In genomic region chr1:32426489-32427255, GRCh38 we compare ENCODE assay signal across 11 cellular contexts. TPM values are rescaled to one million over a fixed set of nuclear protein-coding genes. Genes with fewer than 3 reads are reported as not detected.
DNase-seq lines count a peak whose midpoint lies in the region; ATAC-seq, FAIRE-seq and TF ChIP-seq lines count a peak whose summit lies in the region.
"Had no signal": no experiment of that assay in that cellular context is flagged by ENCODE, and none has a peak within 500 bp of the region (broad histone marks: within the 10 kb centered on the region; RNA-seq: fewer than 3 reads in every experiment).

No MANE protein-coding gene starts in this region.

- H3K4me1 ChIP-seq in RWPE2 (ENCODE audit: insufficient read depth, poor library complexity, severe bottlenecking) (no peaks in the 10 kb centered on the region), skeletal muscle satellite cell (ENCODE audit: control insufficient read depth, insufficient read depth, low read length) (peaks cover 7% of the 10 kb centered on the region), small intestine (ENCODE audit: control insufficient read depth in 2 of 2, insufficient read depth in 1 of 2, low read depth in 1 of 2, low read length in 1 of 2) (no peaks in the 10 kb centered on the region)

- peak overlapping the region; percentile 71 for H3K4me2 ChIP-seq in skeletal muscle satellite cell (ENCODE audit: low read length)

- peaks cover 55% of the 10 kb centered on the region for H3K27me3 Mint-ChIP-seq in activated CD4-positive, alpha-beta memory T cell treated with anti-CD3 and anti-CD28 coated beads, Interleukin-2, amount 10 ng/mL, durations not matched to agents 7 days and 5 days

- H3K27ac Mint-ChIP-seq in activated CD4-positive, alpha-beta memory T cell treated with anti-CD3 and anti-CD28 coated beads, Interleukin-2, amount 10 ng/mL, durations not matched to agents 7 days and 5 days: no peak overlapping the region
- H3K27ac Mint-ChIP-seq: activated CD4-positive, alpha-beta T cell treated with anti-CD3 and anti-CD28 coated beads, Interleukin-2, amount 10 ng/mL, durations not matched to agents 7 days and 5 days had no signal

- no peak overlapping the region for H3K9ac ChIP-seq in skeletal muscle satellite cell (ENCODE audit: low read depth, low read length)

- H3K27ac ChIP-seq in RWPE2 (ENCODE audit: poor library complexity, severe bottlenecking) (no peak overlapping the region), small intestine (ENCODE audit: low read depth in 1 of 2, low read length in 1 of 2) (no peak overlapping the region)

- CTCF ChIA-PET in activated CD4-positive, alpha-beta memory T cell treated with anti-CD3 and anti-CD28 coated beads, Interleukin-2, amount 10 ng/mL, durations not matched to agents 7 days and 5 days (lab: Charles Lee): interaction anchor here (1.0 to 1.1 kb wide), 2 partner anchors 22 to 25 kb away, joined by 3 to 4 read pairs; no protein-coding TSS in a partner anchor

- H3K4me3 Mint-ChIP-seq in activated CD4-positive, alpha-beta memory T cell treated with anti-CD3 and anti-CD28 coated beads, Interleukin-2, amount 10 ng/mL, durations not matched to agents 7 days and 5 days: no peak overlapping the region
- H3K4me3 Mint-ChIP-seq: activated CD4-positive, alpha-beta T cell treated with anti-CD3 and anti-CD28 coated beads, Interleukin-2, amount 10 ng/mL, durations not matched to agents 7 days and 5 days had no signal

- H3K9me3 ChIP-seq in RWPE2 (ENCODE audit: severe bottlenecking) (no peaks in the 10 kb centered on the region), skeletal muscle satellite cell (replicated peaks; ENCODE audit: low read length) (no peaks in the 10 kb centered on the region), small intestine (ENCODE audit: control insufficient read depth, low read depth) (no peaks in the 10 kb centered on the region)

- H3K27me3 ChIP-seq in H7 (ENCODE audit: control insufficient read depth, insufficient read depth, low read length): no peaks in the 10 kb centered on the region; the same call in 1 of the 2 replicates
- H3K27me3 ChIP-seq in RWPE2 (ENCODE audit: insufficient read depth, poor library complexity, severe bottlenecking): no peaks in the 10 kb centered on the region
- H3K27me3 ChIP-seq in skeletal muscle satellite cell (ENCODE audit: control insufficient read depth, insufficient read depth, low read length): peaks cover 76% of the 10 kb centered on the region
- H3K27me3 ChIP-seq in small intestine (ENCODE audit: control insufficient read depth in 2 of 2, insufficient read depth in 2 of 2, low read length in 2 of 2): no peaks in the 10 kb centered on the region

- in situ Hi-C loops in KBM-7 (cut with MboI; ENCODE audit: low pct_unique_long_range_greater_than_20kb, low sequenced_read_pairs): no loop called here

- H3K36me3 Mint-ChIP-seq in activated CD4-positive, alpha-beta memory T cell treated with anti-CD3 and anti-CD28 coated beads, Interleukin-2, amount 10 ng/mL, durations not matched to agents 7 days and 5 days (ENCODE audit: low read depth): no peaks in the 10 kb centered on the region

- DNase-seq in H7: peak; percentile 62
- no peak for DNase-seq in RWPE2 (ENCODE audit: low spot score)
- peak; percentile 39 for DNase-seq in Right ventricle myocardium superior
- DNase-seq in small intestine: no peak
- DNase-seq in NK-92 (lab: John Stamatoyannopoulos, UW; ENCODE audit: unreplicated experiment): no peak
- no peak for DNase-seq in activated CD4-positive, alpha-beta memory T cell treated with anti-CD3 and anti-CD28 coated beads, Interleukin-2, amount 10 ng/mL, durations not matched to agents 7 days and 5 days
- DNase-seq in KBM-7: no peak
- DNase-seq: activated CD4-positive, alpha-beta T cell treated with anti-CD3 and anti-CD28 coated beads, Interleukin-2, amount 10 ng/mL, durations not matched to agents 7 days and 5 days; midbrain had no signal

- peak; percentile 76 for ATAC-seq in RWPE2 (ENCODE audit: low read depth)
- ATAC-seq in Right ventricle myocardium superior (ENCODE audit: poor library complexity): peak; percentile 41

- no peaks in the 10 kb centered on the region for H3K9me3 Mint-ChIP-seq in activated CD4-positive, alpha-beta memory T cell treated with anti-CD3 and anti-CD28 coated beads, Interleukin-2, amount 10 ng/mL, durations not matched to agents 7 days and 5 days
- H3K9me3 Mint-ChIP-seq: activated CD4-positive, alpha-beta T cell treated with anti-CD3 and anti-CD28 coated beads, Interleukin-2, amount 10 ng/mL, durations not matched to agents 7 days and 5 days had no signal

- H3K4me3 ChIP-seq in H7 (ENCODE audit: insufficient read depth, low read depth, low read length) (peak overlapping the region; percentile 9; the same call in 1 of the 2 replicates), RWPE2 (ENCODE audit: severe bottlenecking) (peak overlapping the region; percentile 11), skeletal muscle satellite cell (ENCODE audit: low read length) (peak overlapping the region; percentile 54), small intestine (ENCODE audit: low read depth in 1 of 2, low read length in 2 of 2) (no peak overlapping the region)

- no peak for FAIRE-seq in small intestine (lab: Jason Lieb, UNC)
- FAIRE-seq: GM12892 had no signal

- POLR2A ChIA-PET in activated CD4-positive, alpha-beta memory T cell treated with anti-CD3 and anti-CD28 coated beads, Interleukin-2, amount 10 ng/mL, durations not matched to agents 7 days and 5 days (lab: Charles Lee): interaction anchor here (1.2 kb wide), 1 partner anchor 353 kb away, joined by 3 read pairs; no protein-coding TSS in a partner anchor

- WGBS in small intestine, 3 donors: 6 to 16% (median 11%) methylated on average over 35 to 36 of the region's 36 CpGs

- no peaks in the 10 kb centered on the region for H3K36me3 ChIP-seq in H7 (replicated peaks; ENCODE audit: control insufficient read depth, insufficient read depth, low read length)
- H3K36me3 ChIP-seq in RWPE2 (ENCODE audit: low read depth): no peaks in the 10 kb centered on the region
- no peaks in the 10 kb centered on the region for H3K36me3 ChIP-seq in skeletal muscle satellite cell (ENCODE audit: insufficient read depth, low read length)
- H3K36me3 ChIP-seq in small intestine (ENCODE audit: control insufficient read depth in 2 of 2, insufficient read depth in 2 of 2, low read length in 2 of 2): no peaks in the 10 kb centered on the region

- intact Hi-C loops in Right ventricle myocardium superior (cut with DNase I): no loop called here

- no peak for TF ChIP-seq CTCF in RWPE2 (IDR thresholded peaks at IDR 0.05; ENCODE audit: poor library complexity, severe bottlenecking)

- no peaks in the 10 kb centered on the region for H3K4me1 Mint-ChIP-seq in activated CD4-positive, alpha-beta memory T cell treated with anti-CD3 and anti-CD28 coated beads, Interleukin-2, amount 10 ng/mL, durations not matched to agents 7 days and 5 days
- H3K4me1 Mint-ChIP-seq: activated CD4-positive, alpha-beta T cell treated with anti-CD3 and anti-CD28 coated beads, Interleukin-2, amount 10 ng/mL, durations not matched to agents 7 days and 5 days had no signal

RNA-seq across cellular contexts. Expression of gene BSDC1, which starts 32.4 kb away (rescaled TPM):
- 91.5 and 97.8 TPM in 2 replicates for total RNA-seq in H7 (2014; rRNA removed; shearing (Covaris generic))
- 43.7 TPM for total RNA-seq in Right ventricle myocardium superior
- total RNA-seq in skeletal muscle satellite cell (2012; rRNA removed): 38.7 and 40.8 TPM in 2 replicates
- 10 to 100 TPM; 38.5 to 39.7 (median 39.1) TPM for polyA plus RNA-seq in small intestine
- total RNA-seq in activated CD4-positive, alpha-beta memory T cell treated with anti-CD3 and anti-CD28 coated beads, Interleukin-2, amount 10 ng/mL, durations not matched to agents 7 days and 5 days: 10 to 100 TPM; 52.5 to 52.6 TPM

RNA-seq across cellular contexts. Expression of gene ZBTB8B, which starts 38.2 kb away (rescaled TPM):
- total RNA-seq in H7 (2014; rRNA removed; shearing (Covaris generic)): 1.4 and 2.4 TPM in 2 replicates
- not detected for total RNA-seq in Right ventricle myocardium superior
- total RNA-seq in skeletal muscle satellite cell (2012; rRNA removed): not detected in 2 replicates
- polyA plus RNA-seq in small intestine: under 1 TPM in 1 of 3 donors, not detected in 2; 0.03 TPM
- not detected for total RNA-seq in activated CD4-positive, alpha-beta memory T cell treated with anti-CD3 and anti-CD28 coated beads, Interleukin-2, amount 10 ng/mL, durations not matched to agents 7 days and 5 days
- total RNA-seq: activated CD4-positive, alpha-beta T cell treated with anti-CD3 and anti-CD28 coated beads, Interleukin-2, amount 10 ng/mL, durations not matched to agents 7 days and 5 days had no signal

Comparison
In these comparisons a context has a peak if more than half of its experiments do, and no peak if none do; other contexts are left out.
1. DNase-seq: peak in H7 (single experiment) and Right ventricle myocardium superior (single experiment); none in RWPE2 (single experiment), small intestine (single experiment), NK-92 (single experiment), activated CD4-positive, alpha-beta memory T cell treated with anti-CD3 and anti-CD28 coated beads, Interleukin-2, amount 10 ng/mL, durations not matched to agents 7 days and 5 days (single experiment) and KBM-7 (single experiment).
2. H3K4me3 ChIP-seq: peak in H7 (single experiment), RWPE2 (single experiment) and skeletal muscle satellite cell (single experiment); none in small intestine (0 of 2).